ENCODE assay signal across 9 cellular contexts in genomic region chr4:150423074-150423473, GRCh38.
"Had no signal": no experiment of that assay in that cellular context is flagged by ENCODE, and none has a peak within 500 bp of the region (broad histone marks: within the 10 kb centered on the region; RNA-seq: fewer than 3 reads in every experiment).

No MANE protein-coding gene starts in this region.

- H3K4me1 ChIP-seq: HAP-1 had no signal

- H3K4me3 Mint-ChIP-seq: GM23338, HFFc6 had no signal

- H3K9me3 Mint-ChIP-seq: GM23338, HFFc6, IgD-negative memory B cell had no signal

- ATAC-seq: GM23338, HCT116, HepG2 had no signal

- H3K4me1 Mint-ChIP-seq: GM23338 had no signal

- FAIRE-seq: H1, HepG2 had no signal

- DNase-seq: H7, HFFc6 had no signal

- H2AFZ ChIP-seq: GM23338 had no signal

- H3K36me3 ChIP-seq: HAP-1 had no signal

- H3K9me3 ChIP-seq: HAP-1 had no signal

- H3K4me2 ChIP-seq: GM23338 had no signal

- H3K27ac ChIP-seq: HL-60 had no signal

- H3K4me3 ChIP-seq: GM23338, HAP-1 had no signal

- H3K27me3 Mint-ChIP-seq: IgD-negative memory B cell had no signal

- H3K27ac Mint-ChIP-seq: GM23338, HFFc6, IgD-negative memory B cell had no signal
